In genomic region chr10:69624245-69624786, GRCh38 we compare ENCODE assay signal across 16 cellular contexts. TPM values are rescaled to one million over a fixed set of nuclear protein-coding genes. Genes with fewer than 3 reads are reported as not detected.
"Had no signal": no experiment of that assay in that cellular context is flagged by ENCODE, and none has a peak within 500 bp of the region (broad histone marks: within the 10 kb centered on the region; RNA-seq: fewer than 3 reads in every experiment).

No MANE protein-coding gene starts in this region.

- H3K36me3 Mint-ChIP-seq: brain, type B pancreatic cell had no signal

- ATAC-seq: activated CD8-positive, alpha-beta memory T cell treated with anti-CD3 and anti-CD28 coated beads, Interleukin-2, amount 10 ng/mL, durations not matched to agents 7 days and 5 days; activated T-cell treated with anti-CD3 and anti-CD28 coated beads, Interleukin-2, amount 50 U/mL, for 4 hours; natural killer cell; sciatic nerve had no signal

- H3K27ac Mint-ChIP-seq: activated CD8-positive, alpha-beta memory T cell treated with anti-CD3 and anti-CD28 coated beads, Interleukin-2, amount 10 ng/mL, durations not matched to agents 7 days and 5 days; brain; dendritic cell treated with granulocyte-macrophage colony-stimulating factor and Interleukin-4, amounts not matched to agents 40 ng/mL and 50 ng/mL, for 4 days; natural killer cell; progenitor cell of endocrine pancreas; type B pancreatic cell had no signal

- H3K4me3 Mint-ChIP-seq: activated CD8-positive, alpha-beta memory T cell treated with anti-CD3 and anti-CD28 coated beads, Interleukin-2, amount 10 ng/mL, durations not matched to agents 7 days and 5 days; dendritic cell treated with granulocyte-macrophage colony-stimulating factor and Interleukin-4, amounts not matched to agents 40 ng/mL and 50 ng/mL, for 4 days; natural killer cell; type B pancreatic cell had no signal

- H3K4me3 ChIP-seq: lung had no signal

- DNase-seq: activated CD4-positive, alpha-beta T cell treated with anti-CD3 and anti-CD28 coated beads for 4 hours; activated CD8-positive, alpha-beta memory T cell treated with anti-CD3 and anti-CD28 coated beads, Interleukin-2, amount 10 ng/mL, durations not matched to agents 7 days and 5 days; activated gamma-delta T cell treated with Interleukin-2 at 50 U/mL for 16 hours; activated T-cell treated with anti-CD3 and anti-CD28 coated beads, Interleukin-2, amount 50 U/mL, for 4 hours; amniotic stem cell; cerebellar nuclear complex; glutamatergic neuron; natural killer cell; stimulated activated naive CD4-positive, alpha-beta T cell treated with Interleukin-2 at 50 U/mL for 16 hours had no signal

- H3K9me3 Mint-ChIP-seq: natural killer cell, type B pancreatic cell had no signal

RNA-seq across cellular contexts. Expression of gene NEUROG3, which starts 51.1 kb away (rescaled TPM):
- total RNA-seq: activated CD8-positive, alpha-beta memory T cell treated with anti-CD3 and anti-CD28 coated beads, Interleukin-2, amount 10 ng/mL, durations not matched to agents 7 days and 5 days; activated T-cell treated with anti-CD3 and anti-CD28 coated beads, Interleukin-2, amount 50 U/mL, for 4 hours; lung; natural killer cell; sciatic nerve had no signal
- polyA plus RNA-seq: esophagus had no signal
